Comparison of ENCODE assay signal across 16 cellular contexts in genomic region chr7:155000795-155001194, GRCh38. TPM values are rescaled to one million over a fixed set of nuclear protein-coding genes. Genes with fewer than 3 reads are reported as not detected.
DNase-seq lines count a peak whose midpoint lies in the region; ATAC-seq, FAIRE-seq and TF ChIP-seq lines count a peak whose summit lies in the region.
"Had no signal": no experiment of that assay in that cellular context is flagged by ENCODE, and none has a peak within 500 bp of the region (broad histone marks: within the 10 kb centered on the region; RNA-seq: fewer than 3 reads in every experiment).

No MANE protein-coding gene starts in this region.

- peak overlapping the region; percentile 3 for H3K4me3 ChIP-seq in A673 (ENCODE audit: low read depth, low read length, poor library complexity, severe bottlenecking)
- no peak overlapping the region for H3K4me3 ChIP-seq in LNCaP clone FGC (ENCODE audit: low read depth, low read length)
- H3K4me3 ChIP-seq in mammary epithelial cell (replicated peaks in 1 of 3; ENCODE audit: insufficient read depth in 1 of 3, low read depth in 2 of 3, low read length in 3 of 3): no peak overlapping the region
- no peak overlapping the region for H3K4me3 ChIP-seq in CD8-positive, alpha-beta memory T cell (ENCODE audit: low read length)

- H3K36me3 Mint-ChIP-seq in activated T-helper 17 cell treated with anti-CD3 and anti-CD28 coated beads, Interleukin-2, amount 50 U/mL, for 72 hours (ENCODE audit: low read depth): peaks cover 48% of the 10 kb centered on the region
- peaks cover 0 to 37% (median 0%) of the 10 kb centered on the region in 3 donors for H3K36me3 Mint-ChIP-seq in CD8-positive, alpha-beta memory T cell

- H3K9me3 Mint-ChIP-seq in activated T-helper 17 cell treated with anti-CD3 and anti-CD28 coated beads, Interleukin-2, amount 50 U/mL, for 72 hours: no peaks in the 10 kb centered on the region
- H3K9me3 Mint-ChIP-seq in CD8-positive, alpha-beta memory T cell: no peaks in the 10 kb centered on the region
- H3K9me3 Mint-ChIP-seq: activated T-cell treated with anti-CD3 and anti-CD28 coated beads, Interleukin-2, amount 50 U/mL, for 4 hours; neural crest cell; stimulated activated naive B cell treated with anti-CD40 and anti-IgM and Interleukin-4, amounts not matched to agents 10 μg/mL and 1 μg/mL and 100 μg/mL, for 72 hours; T-cell had no signal

- H3K4me2 ChIP-seq in mammary epithelial cell (ENCODE audit: insufficient read depth, low read depth, low read length): no peak overlapping the region

- CTCF ChIA-PET in A673 (lab: Charles Lee) (no interaction called here), mammary epithelial cell (lab: Charles Lee; ENCODE audit: low non-redundant PET) (no interaction called here)
- CTCF ChIA-PET in CD8-positive, alpha-beta memory T cell (lab: Charles Lee): interaction anchor here (1.0 to 2.2 kb wide), 4 partner anchors 11 to 87 kb away, joined by 3 to 6 read pairs (median 4); no protein-coding TSS in a partner anchor

- no peak overlapping the region for H3K9ac ChIP-seq in mammary epithelial cell (ENCODE audit: insufficient read depth, low read length)

- no peak for ATAC-seq in activated T-helper 17 cell treated with anti-CD3 and anti-CD28 coated beads, Interleukin-2, amount 50 U/mL, for 72 hours (replicated peaks)
- ATAC-seq: activated T-cell treated with anti-CD3 and anti-CD28 coated beads, Interleukin-2, amount 50 U/mL, for 4 hours; sciatic nerve; stimulated activated naive B cell treated with anti-CD40 and anti-IgM and Interleukin-4, amounts not matched to agents 10 μg/mL and 1 μg/mL and 100 μg/mL, for 72 hours; T-cell had no signal

- intact Hi-C loops in A673 (cut with micrococcal nuclease; ENCODE audit: unreplicated experiment) (loop anchor here (5.0 to 10.0 kb wide), 2 partner anchors 297 to 344 kb away; partner anchors contain the start of gene INSIG1), mammary epithelial cell (cut with micrococcal nuclease) (loop anchor here (5.0 to 10.0 kb wide), 4 partner anchors 72 to 347 kb away; partner anchors contain the start of gene HTR5A)

- H3K27ac ChIP-seq in A673 (ENCODE audit: low read depth, low read length, poor library complexity, severe bottlenecking): no peak overlapping the region
- no peak overlapping the region for H3K27ac ChIP-seq in mammary epithelial cell (ENCODE audit: insufficient read depth, low read depth, low read length)
- no peak overlapping the region for H3K27ac ChIP-seq in CD8-positive, alpha-beta memory T cell (ENCODE audit: low read depth, low read length)
- H3K27ac ChIP-seq: dorsolateral prefrontal cortex had no signal

- no peaks in the 10 kb centered on the region for H3K9me3 ChIP-seq in A673 (ENCODE audit: low read depth, low read length, poor library complexity, severe bottlenecking)
- no peaks in the 10 kb centered on the region for H3K9me3 ChIP-seq in mammary epithelial cell (replicated peaks; ENCODE audit: insufficient read depth, low read length)
- no peaks in the 10 kb centered on the region for H3K9me3 ChIP-seq in CD8-positive, alpha-beta memory T cell (ENCODE audit: low read length)

- H3K27ac Mint-ChIP-seq in activated T-helper 17 cell treated with anti-CD3 and anti-CD28 coated beads, Interleukin-2, amount 50 U/mL, for 72 hours: no peak overlapping the region
- H3K27ac Mint-ChIP-seq in CD8-positive, alpha-beta memory T cell: no peak overlapping the region
- H3K27ac Mint-ChIP-seq: stimulated activated naive B cell treated with anti-CD40 and anti-IgM and Interleukin-4, amounts not matched to agents 10 μg/mL and 1 μg/mL and 100 μg/mL, for 72 hours; T-cell had no signal

- peaks cover 5% of the 10 kb centered on the region for H3K4me1 Mint-ChIP-seq in activated T-helper 17 cell treated with anti-CD3 and anti-CD28 coated beads, Interleukin-2, amount 50 U/mL, for 72 hours
- peaks cover 8 to 23% (median 16%) of the 10 kb centered on the region in 3 donors for H3K4me1 Mint-ChIP-seq in CD8-positive, alpha-beta memory T cell

- H3K27me3 ChIP-seq in A673 (replicated peaks; ENCODE audit: insufficient read depth, low read depth, low read length, poor library complexity) (no peaks in the 10 kb centered on the region), mammary epithelial cell (ENCODE audit: insufficient read depth, low read length) (no peaks in the 10 kb centered on the region)
- H3K27me3 ChIP-seq in CD8-positive, alpha-beta memory T cell (ENCODE audit: insufficient read depth, low read length, poor library complexity, severe bottlenecking): no peaks in the 10 kb centered on the region
- H3K27me3 ChIP-seq: dorsolateral prefrontal cortex had no signal

- in situ Hi-C loops in mammary epithelial cell (cut with MboI; ENCODE audit: low sequenced_read_pairs in 2 of 2): no loop called here

- 100% methylated on average over 2 of the region's 2 CpGs for WGBS in mammary epithelial cell (ENCODE audit: low coverage, missing lambda C conversion rate)

- no peak overlapping the region for H2AFZ ChIP-seq in mammary epithelial cell (ENCODE audit: low read depth, low read length)

- no peak for DNase-seq in A673 (ENCODE audit: low spot score)
- peak; percentile 33 for DNase-seq in DMS53 treated with DMSO at 0.1 percent for 48 hours (lab: John Stamatoyannopoulos, UW; ENCODE audit: unreplicated experiment)
- DNase-seq in LNCaP clone FGC (ENCODE audit: low read depth): no peak
- DNase-seq in mammary epithelial cell: no peak
- DNase-seq in CD8-positive, alpha-beta memory T cell: no peak
- DNase-seq in GM12892 (ENCODE audit: insufficient read length): no peak
- no peak for DNase-seq in NCI-H510A treated with DMSO at 0.1 percent for 48 hours (lab: John Stamatoyannopoulos, UW)
- DNase-seq: activated T-cell treated with anti-CD3 and anti-CD28 coated beads, Interleukin-2, amount 50 U/mL, for 4 hours; C1 segment of cervical spinal cord; dorsolateral prefrontal cortex; stimulated activated naive B cell treated with anti-CD40 and anti-IgM and Interleukin-4, amounts not matched to agents 10 μg/mL and 1 μg/mL and 100 μg/mL, for 72 hours had no signal

- H3K79me2 ChIP-seq in mammary epithelial cell (ENCODE audit: insufficient read depth, low read length): peaks cover 62% of the 10 kb centered on the region

- BruUV-seq in A673 (replicated peaks; lab: Mats Ljungman, UMichigan): TSS peak; percentile 28
- no TSS peak for BruUV-seq in mammary epithelial cell (replicated peaks; lab: Mats Ljungman, UMichigan)

- dilution Hi-C loops in mammary epithelial cell (cut with HindIII; ENCODE audit: low sequenced_read_pairs): no loop called here

- no peak overlapping the region for H3K4me3 Mint-ChIP-seq in activated T-helper 17 cell treated with anti-CD3 and anti-CD28 coated beads, Interleukin-2, amount 50 U/mL, for 72 hours
- no peak overlapping the region for H3K4me3 Mint-ChIP-seq in CD8-positive, alpha-beta memory T cell
- H3K4me3 Mint-ChIP-seq: activated T-cell treated with anti-CD3 and anti-CD28 coated beads, Interleukin-2, amount 50 U/mL, for 4 hours; neural crest cell; T-cell had no signal

- H3K36me3 ChIP-seq in A673 (ENCODE audit: insufficient read depth, low read length, poor library complexity, severe bottlenecking) (peaks cover 30% of the 10 kb centered on the region), mammary epithelial cell (ENCODE audit: insufficient read depth, low read length) (peaks cover 5% of the 10 kb centered on the region)
- peaks cover 5% of the 10 kb centered on the region for H3K36me3 ChIP-seq in CD8-positive, alpha-beta memory T cell (ENCODE audit: insufficient read depth, low read length)

- no peak for FAIRE-seq in GM12892 (lab: Jason Lieb, UNC)
- FAIRE-seq: G401.6 had no signal

- no peaks in the 10 kb centered on the region for H4K20me1 ChIP-seq in mammary epithelial cell (ENCODE audit: insufficient read depth, low read length)

- TF ChIP-seq CTCF in A673 (conservative IDR thresholded peaks at IDR 0.05; ENCODE audit: low read depth, low read length) (0 out of 2 replicates have a peak, but pooled peaks have one; percentile 11), LNCaP clone FGC (IDR thresholded peaks at IDR 0.05; ENCODE audit: control insufficient read depth, extremely low read depth, insufficient read depth) (peak; percentile 8; the same call in 1 of the 2 replicates), mammary epithelial cell (conservative IDR thresholded peaks at IDR 0.05 in 1 of 2, IDR thresholded peaks at IDR 0.05 in 1 of 2; ENCODE audit: extremely low read depth in 1 of 2, insufficient read depth in 1 of 2, low read depth in 1 of 2, low read length in 2 of 2) (peak; percentile 20 to 35)

- H3K4me1 ChIP-seq in A673 (ENCODE audit: insufficient read depth, low read length, poor library complexity, severe bottlenecking) (peaks cover 4% of the 10 kb centered on the region), mammary epithelial cell (ENCODE audit: insufficient read depth, low read length) (peaks cover 6% of the 10 kb centered on the region)
- H3K4me1 ChIP-seq in CD8-positive, alpha-beta memory T cell (ENCODE audit: insufficient read depth, low read length): peaks cover 16% of the 10 kb centered on the region

- POLR2A ChIA-PET in A673 (lab: Charles Lee; ENCODE audit: low non-redundant PET): no interaction called here
- POLR2A ChIA-PET in CD8-positive, alpha-beta memory T cell (lab: Charles Lee): no interaction called here

- no peak for TF ChIP-seq POLR2A in GM12892 (IDR thresholded peaks at IDR 0.05; ENCODE audit: low read depth, low read length)

- no peaks in the 10 kb centered on the region for H3K27me3 Mint-ChIP-seq in activated T-helper 17 cell treated with anti-CD3 and anti-CD28 coated beads, Interleukin-2, amount 50 U/mL, for 72 hours
- H3K27me3 Mint-ChIP-seq in CD8-positive, alpha-beta memory T cell: peaks cover 0 to 3% of the 10 kb centered on the region in 2 donors
- H3K27me3 Mint-ChIP-seq: stimulated activated naive B cell treated with anti-CD40 and anti-IgM and Interleukin-4, amounts not matched to agents 10 μg/mL and 1 μg/mL and 100 μg/mL, for 72 hours; T-cell had no signal

RNA-seq across cellular contexts. Expression of gene PAXIP1, which starts 2.1 kb away (rescaled TPM):
- total RNA-seq in A673 (2021) (32.1 and 32.9 TPM in 2 replicates), mammary epithelial cell (10 to 100 TPM in 1 of 2 donors, 1 to 10 TPM in 1; 9.2 to 13.0 TPM)
- 8.1 TPM for polyA plus RNA-seq in mammary epithelial cell
- 8.7 TPM for polyA minus RNA-seq in mammary epithelial cell
- total RNA-seq in activated T-helper 17 cell treated with anti-CD3 and anti-CD28 coated beads, Interleukin-2, amount 50 U/mL, for 72 hours: 10 to 100 TPM; 21.7 to 32.0 TPM
- total RNA-seq in CD8-positive, alpha-beta memory T cell: 10 to 100 TPM; 23.1 to 25.8 TPM
- polyA plus RNA-seq in CD8-positive, alpha-beta memory T cell: 2.0 TPM
- polyA plus RNA-seq in GM12892 (2012; ENCODE audit: missing spikeins): 15.8 TPM
